ENCODE assay signal across 8 cellular contexts in the genomic region with DNA sequence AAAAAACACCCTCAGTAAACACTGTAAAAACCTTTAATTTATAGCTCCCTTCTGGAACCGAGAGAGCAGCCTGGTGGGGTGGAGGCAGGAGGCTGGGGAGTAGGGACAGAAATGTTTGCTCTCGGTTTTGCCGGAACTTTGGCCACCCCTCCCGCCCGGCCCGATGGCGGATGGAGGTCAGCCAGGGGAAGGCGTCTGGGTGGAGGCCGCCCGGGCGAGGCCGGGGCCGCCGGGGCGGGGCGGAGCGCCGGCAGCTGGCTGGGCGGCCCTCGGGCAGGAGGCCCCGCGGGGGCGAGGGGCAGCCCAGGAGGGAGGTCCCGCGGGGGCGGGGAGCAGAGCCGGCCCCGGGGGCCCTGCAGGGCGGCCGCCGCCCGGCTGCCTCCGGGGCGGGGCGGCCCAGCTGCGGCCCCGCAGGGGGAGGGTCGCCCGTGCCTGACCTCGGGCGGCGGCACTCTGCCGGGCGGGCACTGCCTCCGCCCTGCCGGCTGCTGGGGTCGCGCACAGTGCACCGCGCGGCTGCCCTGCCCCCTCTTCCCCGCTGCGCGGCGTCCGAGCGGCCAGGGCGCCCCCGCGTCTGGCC. TPM values are rescaled to one million over a fixed set of nuclear protein-coding genes. Genes with fewer than 3 reads are reported as not detected.
DNase-seq lines count a peak whose midpoint lies in the region; ATAC-seq and TF ChIP-seq lines count a peak whose summit lies in the region.

No MANE protein-coding gene starts in this region.

- ATAC-seq in GM18858 (IDR thresholded peaks at IDR 0.05; ENCODE audit: unreplicated experiment) (peak; percentile 27), HG03060 (IDR thresholded peaks at IDR 0.05; ENCODE audit: low read depth, unreplicated experiment) (peak; percentile 12)
- no peak for ATAC-seq in activated CD8-positive, alpha-beta T cell treated with anti-CD3 and anti-CD28 coated beads, Interleukin-2, amount 10 ng/mL, durations not matched to agents 7 days and 5 days

- CTCF ChIA-PET in activated CD8-positive, alpha-beta T cell treated with anti-CD3 and anti-CD28 coated beads, Interleukin-2, amount 10 ng/mL, durations not matched to agents 7 days and 5 days (lab: Charles Lee), result interaction anchor here (0.8 to 1.3 kb wide), 6 partner anchors 9 to 455 kb away, joined by 3 to 4 read pairs (median 3); no protein-coding TSS in a partner anchor

- peak overlapping the region; percentile 48 for H3K4me3 ChIP-seq in AG09309 (ENCODE audit: control insufficient read depth, low read depth, low read length)
- H3K4me3 ChIP-seq in muscle layer of colon (ENCODE audit: low read depth in 1 of 2, low read length in 2 of 2), result peak overlapping the region; percentile 45 to 87

- H3K36me3 Mint-ChIP-seq in activated CD8-positive, alpha-beta T cell treated with anti-CD3 and anti-CD28 coated beads, Interleukin-2, amount 10 ng/mL, durations not matched to agents 7 days and 5 days (ENCODE audit: low read depth), result peaks cover 14% of the 10 kb centered on the region

- no peaks in the 10 kb centered on the region for H3K9me3 Mint-ChIP-seq in activated CD8-positive, alpha-beta T cell treated with anti-CD3 and anti-CD28 coated beads, Interleukin-2, amount 10 ng/mL, durations not matched to agents 7 days and 5 days (ENCODE audit: insufficient read depth)

- no peaks in the 10 kb centered on the region for H3K27me3 ChIP-seq in muscle layer of colon (ENCODE audit: control insufficient read depth in 1 of 2, insufficient read depth in 2 of 2, low read length in 2 of 2)

- peaks cover 14% of the 10 kb centered on the region for H3K27me3 Mint-ChIP-seq in activated CD8-positive, alpha-beta T cell treated with anti-CD3 and anti-CD28 coated beads, Interleukin-2, amount 10 ng/mL, durations not matched to agents 7 days and 5 days (ENCODE audit: low read depth)

- H3K4me3 Mint-ChIP-seq in activated CD8-positive, alpha-beta T cell treated with anti-CD3 and anti-CD28 coated beads, Interleukin-2, amount 10 ng/mL, durations not matched to agents 7 days and 5 days, result peak overlapping the region; percentile 70

- POLR2A ChIA-PET in activated CD8-positive, alpha-beta T cell treated with anti-CD3 and anti-CD28 coated beads, Interleukin-2, amount 10 ng/mL, durations not matched to agents 7 days and 5 days (lab: Charles Lee), result interaction anchor here (0.9 to 2.5 kb wide), 5 partner anchors 17 to 584 kb away, joined by 3 to 16 read pairs (median 3); partner anchors contain the start of genes MYNN, PHC3 and PRKCI

- no peaks in the 10 kb centered on the region for H3K9me3 ChIP-seq in muscle layer of colon (ENCODE audit: low read length)

- TF ChIP-seq CTCF in AG09309 (IDR thresholded peaks at IDR 0.05; ENCODE audit: control insufficient read depth, insufficient read depth, low read depth, low read length, missing control alignments), result no peak

- peak overlapping the region; percentile 65 for H3K9ac ChIP-seq in muscle layer of colon (ENCODE audit: low read length)

- DNase-seq in AG09309 (ENCODE audit: low read depth) (peak; percentile 37), NCI-H524 treated with DMSO at 0.1 percent for 48 hours (lab: John Stamatoyannopoulos, UW) (peak; percentile 35), epithelial cell of prostate (ENCODE audit: low read depth, low spot score) (no peak)
- peak; percentile 48 for DNase-seq in activated CD8-positive, alpha-beta T cell treated with anti-CD3 and anti-CD28 coated beads, Interleukin-2, amount 10 ng/mL, durations not matched to agents 7 days and 5 days
- DNase-seq in stimulated activated CD8-positive, alpha-beta memory T cell treated with anti-CD3 and anti-CD28 coated beads, Interleukin-7, amount 100 ng/mL, for 4 hours (ENCODE audit: low read depth in 2 of 2), result peak; percentile 10 to 60

- peaks cover 34% of the 10 kb centered on the region for H3K4me1 Mint-ChIP-seq in activated CD8-positive, alpha-beta T cell treated with anti-CD3 and anti-CD28 coated beads, Interleukin-2, amount 10 ng/mL, durations not matched to agents 7 days and 5 days (ENCODE audit: low read depth)

- no peaks in the 10 kb centered on the region for H3K36me3 ChIP-seq in muscle layer of colon (ENCODE audit: insufficient read depth, low read length)

- H3K27ac ChIP-seq in epithelial cell of prostate (peak overlapping the region; percentile 96), muscle layer of colon (ENCODE audit: low read depth, low read length) (peak overlapping the region; percentile 92)

- peak overlapping the region; percentile 53 for H3K27ac Mint-ChIP-seq in activated CD8-positive, alpha-beta T cell treated with anti-CD3 and anti-CD28 coated beads, Interleukin-2, amount 10 ng/mL, durations not matched to agents 7 days and 5 days

- H3K4me1 ChIP-seq in muscle layer of colon (ENCODE audit: insufficient read depth, low read length), result peaks cover 35% of the 10 kb centered on the region

RNA-seq across cellular contexts. Expression of gene SKIL, which starts 0.8 kb away (rescaled TPM):
- total RNA-seq in activated CD8-positive, alpha-beta T cell treated with anti-CD3 and anti-CD28 coated beads, Interleukin-2, amount 10 ng/mL, durations not matched to agents 7 days and 5 days, result 1 to 10 TPM; 6.7 to 6.9 TPM
